Comparison of ENCODE assay signal across 21 cellular contexts in the genomic region with DNA sequence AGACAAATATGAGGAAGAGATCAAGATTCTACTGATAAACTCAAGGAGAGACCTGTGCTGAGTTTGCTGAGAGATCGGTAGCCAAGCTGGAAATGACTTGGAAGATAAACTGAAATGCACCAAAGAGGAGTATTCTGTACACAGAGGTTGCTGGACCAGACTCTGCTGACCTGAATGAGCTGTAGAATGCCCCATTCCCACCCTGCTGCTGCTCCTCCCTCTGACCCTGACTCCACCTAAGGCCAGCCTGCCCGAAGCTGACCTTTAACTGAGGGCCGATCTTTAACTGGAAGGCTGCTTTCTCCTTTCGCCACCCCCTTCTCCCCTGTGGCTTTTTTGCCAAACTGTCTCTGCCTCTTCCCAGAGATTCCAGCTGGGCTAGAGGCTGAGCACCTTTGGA. TPM values are rescaled to one million over a fixed set of nuclear protein-coding genes. Genes with fewer than 3 reads are reported as not detected.
DNase-seq lines count a peak whose midpoint lies in the region; ATAC-seq and TF ChIP-seq lines count a peak whose summit lies in the region.
"Had no signal": no experiment of that assay in that cellular context is flagged by ENCODE, and none has a peak within 500 bp of the region (broad histone marks: within the 10 kb centered on the region; RNA-seq: fewer than 3 reads in every experiment).

No MANE protein-coding gene starts in this region.

- H3K4me1 ChIP-seq in right lobe of liver: peaks cover 0 to 15% (median 0%) of the 10 kb centered on the region in 4 donors
- H3K4me1 ChIP-seq: A549; BLaER1 treated with 17β-estradiol and CSF1 and Interleukin-3, amounts not matched to agents 10 nM and 100 nM had no signal

- no peaks in the 10 kb centered on the region for H3K9me3 ChIP-seq in right lobe of liver
- H3K9me3 ChIP-seq: A549, MG63, SK-N-SH had no signal

- H3K27me3 ChIP-seq in H7 (ENCODE audit: control insufficient read depth, insufficient read depth, low read length) (no peaks in the 10 kb centered on the region), right lobe of liver (no peaks in the 10 kb centered on the region)
- H3K27me3 ChIP-seq: BLaER1 treated with 17β-estradiol and CSF1 and Interleukin-3, amounts not matched to agents 10 nM and 100 nM; MG63 had no signal

- no peaks in the 10 kb centered on the region for H3K9me3 Mint-ChIP-seq in mesothelial cell of epicardium

- H3K36me3 Mint-ChIP-seq in mesothelial cell of epicardium: peaks cover 24% of the 10 kb centered on the region

- WGBS in right lobe of liver (ENCODE audit: insufficient coverage, low coverage, low lambda C conversion rate, missing lambda C conversion rate): 44% methylated on average over 4 of the region's 4 CpGs

- TF ChIP-seq CTCF in right lobe of liver (IDR thresholded peaks at IDR 0.05) (no peak), mesothelial cell of epicardium (IDR thresholded peaks at IDR 0.05; ENCODE audit: unreplicated experiment) (no peak)

- peaks cover 20% of the 10 kb centered on the region for H3K4me1 Mint-ChIP-seq in mesothelial cell of epicardium

- H3K27ac ChIP-seq in right lobe of liver: peak overlapping the region in 1 of 3 donors; percentile 62
- H3K27ac ChIP-seq: A549; BLaER1 treated with 17β-estradiol and CSF1 and Interleukin-3, amounts not matched to agents 10 nM and 100 nM had no signal

- DNase-seq in ELF-1 (ENCODE audit: low read depth, low spot score) (peak; percentile 64), H7 (peak; percentile 19), iPS-NIHi11 (ENCODE audit: low spot score) (peak; percentile 18), right lobe of liver (peak; percentile 53 to 86 (median 60)), amniotic stem cell (lab: John Stamatoyannopoulos, UW) (no peak), GDM1 (lab: John Stamatoyannopoulos, UW) (no peak), mesothelial cell of epicardium (ENCODE audit: low spot score in 2 of 2, unreplicated experiment in 2 of 2) (no peak)
- DNase-seq: AML-193; CD4-positive, alpha-beta T cell; EL; KG1; MG63; NCI-H2029; NCI-H446; NCI-H524 treated with DMSO at 0.1 percent for 48 hours; NCI-H774; PC-3; SK-N-SH had no signal

- ATAC-seq in right lobe of liver (peak; percentile 73 to 98 (median 82)), esophagus mucosa (no peak)
- ATAC-seq: A549, PC-3 had no signal

- no peak for TF ChIP-seq POLR2A in right lobe of liver (IDR thresholded peaks at IDR 0.05)

- H3K4me3 Mint-ChIP-seq in mesothelial cell of epicardium: no peak overlapping the region
- H3K4me3 Mint-ChIP-seq: CD4-positive, alpha-beta T cell had no signal

- H3K36me3 ChIP-seq in H7 (replicated peaks; ENCODE audit: control insufficient read depth, insufficient read depth, low read length) (no peaks in the 10 kb centered on the region), right lobe of liver (no peaks in the 10 kb centered on the region)
- H3K36me3 ChIP-seq: MG63 had no signal

- no peaks in the 10 kb centered on the region for H3K27me3 Mint-ChIP-seq in mesothelial cell of epicardium (ENCODE audit: low read depth)
- H3K27me3 Mint-ChIP-seq: CD4-positive, alpha-beta T cell had no signal

- intact Hi-C loops in right lobe of liver (cut with DNase I): no loop called here

- H3K27ac Mint-ChIP-seq in mesothelial cell of epicardium: no peak overlapping the region
- H3K27ac Mint-ChIP-seq: CD4-positive, alpha-beta T cell had no signal

- H3K4me3 ChIP-seq in H7 (ENCODE audit: insufficient read depth, low read depth, low read length): no peak overlapping the region
- H3K4me3 ChIP-seq in right lobe of liver: no peak overlapping the region
- H3K4me3 ChIP-seq: A549; BLaER1 treated with 17β-estradiol and CSF1 and Interleukin-3, amounts not matched to agents 10 nM and 100 nM; MG63 had no signal

RNA-seq across cellular contexts. Expression of a gene that starts 34.6 kb away (rescaled TPM):
- 8.8 and 14.3 TPM in 2 replicates for total RNA-seq in H7 (2014; rRNA removed; shearing (Covaris generic))
- 1 to 10 TPM; 3.7 to 9.8 (median 5.8) TPM for total RNA-seq in right lobe of liver
- total RNA-seq in esophagus mucosa: 20.0 TPM
- total RNA-seq in mesothelial cell of epicardium: 81.6 to 95.5 TPM (median 86.6 TPM) in 3 replicates

Comparison
In these comparisons a context has a peak if more than half of its experiments do, and no peak if none do; other contexts are left out.
1. DNase-seq: peak in ELF-1 (single experiment), H7 (single experiment), iPS-NIHi11 (single experiment) and right lobe of liver (3 of 3); none in amniotic stem cell (single experiment), GDM1 (single experiment) and mesothelial cell of epicardium (0 of 2).